8 cellular contexts compared by ENCODE assay signal in the genomic region with DNA sequence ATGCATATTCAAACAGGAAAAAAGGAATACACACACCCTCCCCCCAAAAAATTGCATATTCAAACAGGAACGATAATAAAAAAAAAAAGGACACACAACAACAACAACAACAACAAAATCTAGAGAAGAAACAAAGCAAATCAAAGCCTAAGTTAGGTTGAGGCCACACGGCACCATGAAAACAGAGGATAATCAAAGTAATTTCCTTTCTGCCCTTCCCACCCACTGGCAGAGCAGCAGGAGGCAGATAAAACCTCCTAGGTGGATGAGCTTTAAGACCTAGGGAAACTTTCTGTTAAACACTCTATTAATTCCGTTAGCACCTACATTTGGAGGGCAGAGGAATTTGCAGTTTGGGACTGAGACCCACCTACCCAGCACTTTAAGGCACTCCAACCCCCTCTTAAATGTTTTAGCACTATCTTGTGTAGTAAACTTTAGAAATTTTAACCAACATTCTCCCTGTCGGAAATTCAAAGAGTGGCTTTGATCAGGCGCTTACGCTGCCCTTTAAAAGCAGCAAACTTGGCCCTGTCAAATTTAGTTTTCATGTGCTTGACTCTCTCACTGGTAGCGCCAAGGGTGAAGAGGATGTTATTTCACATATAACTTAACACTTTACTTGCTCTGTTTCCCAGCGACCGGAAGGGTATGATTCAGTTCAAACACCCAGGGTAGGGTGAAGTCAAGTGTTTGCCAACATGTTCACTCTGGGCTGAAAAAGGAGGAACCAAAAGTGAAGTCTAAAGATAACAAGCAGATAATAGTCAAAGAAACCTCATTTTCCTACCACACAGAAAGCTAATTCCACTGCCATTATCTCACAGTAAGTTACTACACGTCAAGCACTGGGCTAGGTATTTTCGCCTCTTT. TPM values are rescaled to one million over a fixed set of nuclear protein-coding genes. Genes with fewer than 3 reads are reported as not detected.
A peak's percentile ranks its signal among the peaks of the same experiment; 100 is the strongest.
DNase-seq lines count a peak whose midpoint lies in the region; ATAC-seq, FAIRE-seq and TF ChIP-seq lines count a peak whose summit lies in the region.

No MANE protein-coding gene starts in this region.

- H3K9me3 ChIP-seq in BLaER1 (no peaks in the 10 kb centered on the region), osteoblast (ENCODE audit: low read depth, low read length) (no peaks in the 10 kb centered on the region), small intestine (ENCODE audit: control insufficient read depth, low read depth) (no peaks in the 10 kb centered on the region)

- no peak for TF ChIP-seq CTCF in epithelial cell of esophagus (IDR thresholded peaks at IDR 0.05; ENCODE audit: insufficient read depth, low read depth, low read length, missing control alignments)
- TF ChIP-seq CTCF in osteoblast (IDR thresholded peaks at IDR 0.05; ENCODE audit: extremely low read depth, low read depth, low read length): no peak

- H3K27me3 ChIP-seq in BLaER1: no peaks in the 10 kb centered on the region
- no peaks in the 10 kb centered on the region for H3K27me3 ChIP-seq in osteoblast (ENCODE audit: insufficient read depth, low read length)
- H3K27me3 ChIP-seq in small intestine (ENCODE audit: control insufficient read depth in 2 of 2, insufficient read depth in 2 of 2, low read length in 2 of 2): no peaks in the 10 kb centered on the region

- WGBS in small intestine, 3 donors: 45 to 53% (median 49%) methylated on average over 11 of the region's 11 CpGs

- H3K4me2 ChIP-seq in BLaER1 (peak overlapping the region; percentile 83), osteoblast (ENCODE audit: insufficient read depth, low read length) (peak overlapping the region; percentile 59)

- H3K27ac ChIP-seq in BLaER1 (peak overlapping the region; percentile 78), osteoblast (ENCODE audit: low read depth, low read length) (peak overlapping the region; percentile 88), small intestine (ENCODE audit: low read depth in 1 of 2, low read length in 1 of 2) (peak overlapping the region in 1 of 2 donors; percentile 69)

- peaks cover 44% of the 10 kb centered on the region for H3K79me2 ChIP-seq in osteoblast (ENCODE audit: insufficient read depth, low read length)

- H4K20me1 ChIP-seq in BLaER1: no peaks in the 10 kb centered on the region
- H4K20me1 ChIP-seq in osteoblast (ENCODE audit: insufficient read depth, low read length): peaks cover 25% of the 10 kb centered on the region

- DNase-seq in RPMI7951 (ENCODE audit: low read depth) (peak; percentile 49), epithelial cell of esophagus (ENCODE audit: low read depth) (peak; percentile 85), osteoblast (ENCODE audit: insufficient read length, low spot score, missing footprints) (peak; percentile 77), small intestine (no peak), NCI-H524 (lab: John Stamatoyannopoulos, UW) (no peak)

- H3K4me1 ChIP-seq in BLaER1 (peaks cover 44% of the 10 kb centered on the region), osteoblast (ENCODE audit: insufficient read depth, low read length) (peaks cover 39% of the 10 kb centered on the region), small intestine (ENCODE audit: control insufficient read depth in 2 of 2, insufficient read depth in 1 of 2, low read depth in 1 of 2, low read length in 1 of 2) (peaks cover 5 to 13% of the 10 kb centered on the region in 2 donors)

- FAIRE-seq in small intestine (lab: Jason Lieb, UNC): no peak

- H3K36me3 ChIP-seq in BLaER1: peaks cover 53% of the 10 kb centered on the region
- peaks cover 69% of the 10 kb centered on the region for H3K36me3 ChIP-seq in osteoblast (ENCODE audit: insufficient read depth, low read length)
- peaks cover 0 to 9% of the 10 kb centered on the region in 2 donors for H3K36me3 ChIP-seq in small intestine (ENCODE audit: control insufficient read depth in 2 of 2, insufficient read depth in 2 of 2, low read length in 2 of 2)

- H2AFZ ChIP-seq in osteoblast (ENCODE audit: low read length): no peak overlapping the region

- peak overlapping the region; percentile 41; the same call in 1 of the 2 replicates for H3K4me3 ChIP-seq in BLaER1
- H3K4me3 ChIP-seq in epithelial cell of esophagus (ENCODE audit: low read length): no peak overlapping the region
- peak overlapping the region; percentile 9 for H3K4me3 ChIP-seq in osteoblast (ENCODE audit: insufficient read depth, low read length)
- no peak overlapping the region for H3K4me3 ChIP-seq in small intestine (ENCODE audit: low read depth in 1 of 2, low read length in 2 of 2)

- ATAC-seq in GM19025 (IDR thresholded peaks at IDR 0.05; ENCODE audit: low read depth, unreplicated experiment) (peak; percentile 87), HG03095 (IDR thresholded peaks at IDR 0.05; ENCODE audit: unreplicated experiment) (peak; percentile 93)

- H3K9ac ChIP-seq in BLaER1: peak overlapping the region; percentile 61

RNA-seq across cellular contexts. Expression of a gene that starts 9.2 kb away (rescaled TPM):
- total RNA-seq in RPMI7951 (2014; rRNA removed; shearing (Covaris generic)): 23.3 and 24.0 TPM in 2 replicates
- 86.0 and 109 TPM in 2 replicates for total RNA-seq in osteoblast
- 10 to 100 TPM in 2 of 3 donors, 1 to 10 TPM in 1; 6.8 to 20.0 (median 13.9) TPM for polyA plus RNA-seq in small intestine

RNA-seq across cellular contexts. Expression of a gene that starts 53.7 kb away (rescaled TPM):
- total RNA-seq in RPMI7951 (2014; rRNA removed; shearing (Covaris generic)): 162 and 180 TPM in 2 replicates
- total RNA-seq in osteoblast: 267 and 313 TPM in 2 replicates
- 100 to 1,000 TPM in 2 of 3 donors, 10 to 100 TPM in 1; 63.5 to 114 (median 109) TPM for polyA plus RNA-seq in small intestine

Comparison
In these comparisons a context has a peak if more than half of its experiments do, and no peak if none do; other contexts are left out.
1. H3K4me3 ChIP-seq: peak in BLaER1 (single experiment) and osteoblast (single experiment); none in epithelial cell of esophagus (single experiment) and small intestine (0 of 2).
2. DNase-seq: peak in RPMI7951 (single experiment), epithelial cell of esophagus (single experiment) and osteoblast (single experiment); none in small intestine (single experiment) and NCI-H524 (0 of 2).